Comparison of ENCODE assay signal across 8 cellular contexts in the genomic region with DNA sequence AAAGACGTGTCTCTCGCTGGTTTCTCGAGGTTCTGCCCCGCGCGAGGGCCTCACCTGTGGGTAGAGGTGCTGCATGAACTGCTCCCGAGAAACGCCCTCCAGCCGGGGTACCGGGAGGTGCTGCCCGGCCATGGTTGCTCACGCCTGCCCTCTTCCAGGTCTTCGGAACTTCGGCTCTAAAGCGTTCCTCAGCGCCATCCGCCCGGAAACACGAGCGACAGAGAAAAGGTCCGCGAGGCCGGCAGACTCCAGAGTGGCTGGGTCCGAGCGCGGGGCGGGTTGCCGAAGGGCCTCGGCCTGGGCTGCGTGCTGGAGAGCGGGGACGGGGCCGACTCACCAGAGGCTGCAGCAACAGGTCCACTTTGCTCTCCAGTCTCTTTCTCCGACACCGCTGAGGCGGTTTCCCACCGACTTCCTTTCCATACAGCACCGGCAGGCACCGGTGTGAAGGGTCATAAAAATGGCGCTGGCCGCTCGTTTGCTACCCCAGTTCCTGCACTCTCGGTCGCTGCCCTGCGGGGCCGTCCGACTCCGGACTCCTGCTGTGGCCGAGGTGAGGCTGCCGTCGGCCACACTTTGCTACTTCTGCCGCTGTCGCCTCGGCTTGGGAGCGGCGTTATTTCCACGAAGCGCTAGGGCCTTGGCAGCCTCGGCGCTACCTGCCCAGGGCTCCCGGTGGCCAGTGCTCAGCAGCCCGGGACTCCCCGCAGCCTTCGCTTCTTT.
DNase-seq lines count a peak whose midpoint lies in the region; ATAC-seq and TF ChIP-seq lines count a peak whose summit lies in the region.

A gene with protein sequence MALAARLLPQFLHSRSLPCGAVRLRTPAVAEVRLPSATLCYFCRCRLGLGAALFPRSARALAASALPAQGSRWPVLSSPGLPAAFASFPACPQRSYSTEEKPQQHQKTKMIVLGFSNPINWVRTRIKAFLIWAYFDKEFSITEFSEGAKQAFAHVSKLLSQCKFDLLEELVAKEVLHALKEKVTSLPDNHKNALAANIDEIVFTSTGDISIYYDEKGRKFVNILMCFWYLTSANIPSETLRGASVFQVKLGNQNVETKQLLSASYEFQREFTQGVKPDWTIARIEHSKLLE (plus strand): TSS at position 244 of the 723 bp plus-strand sequence. CDS start 217 bp downstream, at position 461.
A gene with protein sequence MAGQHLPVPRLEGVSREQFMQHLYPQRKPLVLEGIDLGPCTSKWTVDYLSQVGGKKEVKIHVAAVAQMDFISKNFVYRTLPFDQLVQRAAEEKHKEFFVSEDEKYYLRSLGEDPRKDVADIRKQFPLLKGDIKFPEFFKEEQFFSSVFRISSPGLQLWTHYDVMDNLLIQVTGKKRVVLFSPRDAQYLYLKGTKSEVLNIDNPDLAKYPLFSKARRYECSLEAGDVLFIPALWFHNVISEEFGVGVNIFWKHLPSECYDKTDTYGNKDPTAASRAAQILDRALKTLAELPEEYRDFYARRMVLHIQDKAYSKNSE (minus strand): TSS at position 153 of the 723 bp plus-strand sequence. CDS start 21 bp downstream, at position 132.

- H3K27me3 Mint-ChIP-seq in central memory CD8-positive, alpha-beta T cell: no peaks in the 10 kb centered on the region

- peak within 1 kb of the TSS; percentile 98 for H3K4me3 Mint-ChIP-seq in central memory CD8-positive, alpha-beta T cell

- H3K36me3 Mint-ChIP-seq in central memory CD8-positive, alpha-beta T cell (ENCODE audit: insufficient read depth): peaks cover 25% of the 10 kb centered on the region

- H3K27ac Mint-ChIP-seq in central memory CD8-positive, alpha-beta T cell (ENCODE audit: low read depth): peak within 1 kb of the TSS; percentile 96

- H3K9me3 Mint-ChIP-seq in central memory CD8-positive, alpha-beta T cell: no peaks in the 10 kb centered on the region

- DNase-seq in AG10803 (ENCODE audit: low read depth) (peak; percentile 84), NCI-H446 (lab: John Stamatoyannopoulos, UW) (peak; percentile 40 to 87), islet precursor cell (peak; percentile 94)
- peak; percentile 65 for DNase-seq in activated CD4-positive, CD25-positive, alpha-beta regulatory T cell treated with anti-CD3 and anti-CD28 coated beads, Interleukin-2, amount 50 U/mL, for 16 hours (ENCODE audit: low read depth, low spot score)
- peak; percentile 73 to 75 for DNase-seq in central memory CD8-positive, alpha-beta T cell (ENCODE audit: low spot score in 2 of 2)
- peak; percentile 65 to 76 (median 75) for DNase-seq in stimulated activated CD4-positive, alpha-beta T cell treated with anti-CD3 and anti-CD28 coated beads, Interleukin-12 subunit alpha, Interleukin-12 subunit beta, amount 100 ng/mL, for 48 hours (ENCODE audit: low read depth in 2 of 3, low spot score in 1 of 3)

- H3K4me3 ChIP-seq in AG10803 (ENCODE audit: low read length): peak within 1 kb of the TSS; percentile 92

- ATAC-seq in GM19025 (IDR thresholded peaks at IDR 0.05; ENCODE audit: low read depth, unreplicated experiment) (peak; percentile 76), HG03280 (IDR thresholded peaks at IDR 0.05; ENCODE audit: unreplicated experiment) (peak; percentile 87)
- peak; percentile 84 for ATAC-seq in central memory CD8-positive, alpha-beta T cell (replicated peaks; ENCODE audit: extremely low read depth, poor library complexity, severe bottlenecking)

- peak; percentile 19 for TF ChIP-seq CTCF in AG10803 (conservative IDR thresholded peaks at IDR 0.05; ENCODE audit: low read length)

- H3K4me1 Mint-ChIP-seq in central memory CD8-positive, alpha-beta T cell: peaks cover 49% of the 10 kb centered on the region

Comparison
In these comparisons a context has a peak if more than half of its experiments do, and no peak if none do; other contexts are left out.
1. Peak in every context shown above with its lines: DNase-seq, ATAC-seq and H3K4me3 ChIP-seq.